Comparison of ENCODE assay signal across 9 cellular contexts in the genomic region with DNA sequence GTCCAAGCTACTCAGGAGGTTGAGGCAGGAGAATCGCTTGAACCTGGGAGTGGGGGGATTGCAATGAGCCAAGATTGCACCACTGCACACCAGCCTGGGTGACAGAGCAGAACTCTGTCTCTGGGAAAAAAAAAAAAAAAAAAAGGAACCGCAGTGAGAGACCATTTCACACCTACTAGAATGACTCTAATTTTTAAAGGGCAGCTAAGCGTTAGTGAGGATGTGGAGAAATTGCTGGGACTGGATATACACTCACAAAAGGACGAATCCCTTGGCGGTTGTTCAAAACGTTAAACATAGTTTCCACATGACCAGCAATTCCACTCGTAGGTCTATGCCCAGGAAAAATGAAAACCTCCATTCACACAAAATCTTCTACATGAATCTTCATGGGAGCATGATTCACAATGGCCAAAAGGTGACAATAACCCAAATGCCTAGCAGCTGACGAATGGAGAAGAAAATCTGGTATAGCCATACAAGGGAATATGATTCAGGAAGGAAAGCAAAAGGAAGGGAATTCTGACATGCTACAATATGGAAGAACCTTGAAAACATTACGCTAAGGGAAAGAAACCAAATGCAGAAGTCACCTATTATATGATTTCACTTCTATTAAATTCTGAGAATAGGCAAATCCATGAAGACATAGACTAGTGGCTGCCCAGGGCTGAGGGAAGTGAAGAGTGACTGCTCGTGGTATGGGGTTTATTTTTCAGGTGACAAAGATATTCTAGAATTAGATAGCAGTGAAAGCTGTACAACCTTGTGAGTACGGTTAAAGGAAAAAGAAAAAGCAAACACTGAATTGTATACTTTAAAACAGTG.
A peak's percentile ranks its signal among the peaks of the same experiment; 100 is the strongest.
DNase-seq lines count a peak whose midpoint lies in the region; ATAC-seq and TF ChIP-seq lines count a peak whose summit lies in the region.
"Had no signal": no experiment of that assay in that cellular context is flagged by ENCODE, and none has a peak within 500 bp of the region (broad histone marks: within the 10 kb centered on the region; RNA-seq: fewer than 3 reads in every experiment).

No MANE protein-coding gene starts in this region.

- no peak overlapping the region for H3K9ac ChIP-seq in SU-DHL-6 (ENCODE audit: low read length)

- peaks cover 18% of the 10 kb centered on the region for H3K4me1 ChIP-seq in BE2C

- no peak overlapping the region for H2AFZ ChIP-seq in SU-DHL-6 (ENCODE audit: low read depth, low read length, severe bottlenecking)

- DNase-seq in AG04449 (ENCODE audit: low read depth, low spot score) (peak; percentile 77), fibroblast of pulmonary artery (ENCODE audit: low read depth) (peak; percentile 89), BE2C (no peak), 8988T (no peak)
- DNase-seq: DMS 273 treated with DMSO at 0.1 percent for 48 hours had no signal

- H3K36me3 ChIP-seq in SU-DHL-6 (ENCODE audit: low read length): no peaks in the 10 kb centered on the region
- no peaks in the 10 kb centered on the region for H3K36me3 ChIP-seq in BE2C

- POLR2A ChIA-PET in AG04449 (lab: Yijun Ruan, JAX): interaction anchor here (0.6 kb wide), 2 partner anchors 32 to 130 kb away, joined by 3 read pairs; no protein-coding TSS in a partner anchor

- CTCF ChIA-PET in AG04449 (lab: Yijun Ruan, JAX): interaction anchor here (1.1 kb wide), 2 partner anchors 10 to 37 kb away, joined by 3 read pairs; no protein-coding TSS in a partner anchor

- no peaks in the 10 kb centered on the region for H3K79me2 ChIP-seq in SU-DHL-6 (ENCODE audit: insufficient read depth, low read length)

- H3K27me3 ChIP-seq in SU-DHL-6 (ENCODE audit: low read length) (no peaks in the 10 kb centered on the region), BE2C (no peaks in the 10 kb centered on the region)

- no peaks in the 10 kb centered on the region for H4K20me1 ChIP-seq in SU-DHL-6 (ENCODE audit: low read depth, low read length)

- no peak for TF ChIP-seq CTCF in AG04449 (IDR thresholded peaks at IDR 0.05; ENCODE audit: insufficient read depth, low read length, missing control alignments)
- TF ChIP-seq CTCF in SU-DHL-6 (IDR thresholded peaks at IDR 0.05; ENCODE audit: insufficient read depth, low read length, poor library complexity, severe bottlenecking): no peak
- no peak for TF ChIP-seq CTCF in fibroblast of pulmonary artery (IDR thresholded peaks at IDR 0.05; ENCODE audit: low read length, missing control alignments)
- TF ChIP-seq CTCF in BE2C (IDR thresholded peaks at IDR 0.05; ENCODE audit: low read depth, low read length): no peak

- H3K4me3 ChIP-seq in AG04449 (ENCODE audit: low read depth, low read length) (no peak overlapping the region), SU-DHL-6 (ENCODE audit: insufficient read depth, low read length, poor library complexity, severe bottlenecking) (no peak overlapping the region), fibroblast of pulmonary artery (replicated peaks; ENCODE audit: low read depth, low read length) (no peak overlapping the region), BE2C (ENCODE audit: low read depth, low read length) (no peak overlapping the region)

- H3K4me2 ChIP-seq in SU-DHL-6 (ENCODE audit: low read depth, low read length, poor library complexity, severe bottlenecking): peak overlapping the region; percentile 16

- H3K27ac ChIP-seq in SU-DHL-6 (ENCODE audit: low read depth, low read length): no peak overlapping the region

- no peaks in the 10 kb centered on the region; the same call in 1 of the 2 replicates for H3F3A ChIP-seq in SU-DHL-6 (ENCODE audit: insufficient read depth)

- no peaks in the 10 kb centered on the region for H3K9me2 ChIP-seq in SU-DHL-6 (replicated peaks; ENCODE audit: insufficient read depth, low read length)

- ATAC-seq in GM19351 (IDR thresholded peaks at IDR 0.05; ENCODE audit: unreplicated experiment): peak; percentile 26
- no peak for ATAC-seq in GM18517 (IDR thresholded peaks at IDR 0.05; ENCODE audit: unreplicated experiment)
- no peak for ATAC-seq in GM21367 (IDR thresholded peaks at IDR 0.05; ENCODE audit: unreplicated experiment)

- H3K9me3 ChIP-seq in SU-DHL-6 (ENCODE audit: insufficient read depth, low read length) (no peaks in the 10 kb centered on the region), BE2C (no peaks in the 10 kb centered on the region)

Comparison
In these comparisons a context has a peak if more than half of its experiments do, and no peak if none do; other contexts are left out.
1. DNase-seq: peak in AG04449 (single experiment) and fibroblast of pulmonary artery (single experiment); none in BE2C (single experiment) and 8988T (single experiment).